ENCODE assay signal across 8 cellular contexts in the genomic region with DNA sequence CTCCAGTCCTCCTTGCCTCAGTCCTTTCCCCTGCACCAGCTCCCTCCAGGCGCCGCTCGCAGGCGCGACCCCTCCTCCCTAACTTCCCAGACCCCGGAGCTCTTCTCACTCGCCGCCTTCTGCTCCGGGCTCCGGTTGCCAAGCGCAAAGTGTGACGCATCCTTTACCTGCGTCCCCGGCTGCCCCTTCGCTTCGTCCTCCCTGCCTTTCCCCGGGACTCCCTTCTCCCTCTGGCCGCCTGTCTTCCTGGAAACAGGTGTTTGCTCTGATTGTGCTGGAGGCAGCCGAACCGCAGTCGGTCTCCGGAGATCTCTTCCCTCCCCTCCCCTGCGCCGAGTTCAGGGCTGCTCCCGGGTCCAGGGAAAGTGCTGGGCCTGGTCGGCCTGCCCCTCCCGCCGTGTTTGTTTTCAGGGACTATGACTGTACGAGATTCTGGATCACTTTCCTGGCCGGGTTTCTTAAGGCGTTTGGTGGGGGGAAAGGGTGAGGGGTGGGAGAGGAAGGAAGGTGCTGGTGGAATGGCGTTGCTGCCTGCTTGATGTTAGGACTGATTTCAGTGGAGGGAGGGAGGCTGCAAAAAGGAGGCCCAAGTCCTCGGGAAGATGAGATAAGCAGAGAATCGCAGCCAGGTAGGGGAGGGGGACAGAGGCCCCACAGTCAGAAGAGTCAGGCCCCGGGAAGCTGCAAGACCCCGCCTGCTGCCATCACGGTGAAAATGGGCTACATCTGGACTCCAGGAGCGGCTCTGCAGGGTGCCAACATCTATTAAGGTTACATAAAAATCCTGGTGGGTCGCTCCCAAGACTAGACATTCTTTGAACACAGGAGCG. TPM values are rescaled to one million over a fixed set of nuclear protein-coding genes. Genes with fewer than 3 reads are reported as not detected.
DNase-seq lines count a peak whose midpoint lies in the region; ATAC-seq and TF ChIP-seq lines count a peak whose summit lies in the region.

No MANE protein-coding gene starts in this region.

- H3K9ac ChIP-seq in SK-N-MC (ENCODE audit: insufficient read length), result no peak overlapping the region

- intact Hi-C loops in activated naive CD4-positive, alpha-beta T cell treated with anti-CD3 and anti-CD28 coated beads for 36 hours (cut with micrococcal nuclease), result no loop called here
- intact Hi-C loops in psoas muscle (cut with DNase I), result loop anchor here in 1 of 2 donors (10.0 kb wide), 1 partner anchor 195 kb away; no protein-coding TSS in a partner anchor

- no peaks in the 10 kb centered on the region for H3K36me3 ChIP-seq in SK-N-MC (ENCODE audit: insufficient read depth, low read length)
- H3K36me3 ChIP-seq in psoas muscle (ENCODE audit: insufficient read depth in 1 of 2, low read depth in 1 of 2), result no peaks in the 10 kb centered on the region

- peaks cover 7% of the 10 kb centered on the region for H3K4me1 Mint-ChIP-seq in activated naive CD4-positive, alpha-beta T cell treated with anti-CD3 and anti-CD28 coated beads for 36 hours (ENCODE audit: low read depth)

- TF ChIP-seq CTCF in foreskin keratinocyte (conservative IDR thresholded peaks at IDR 0.05), result no peak
- no peak for TF ChIP-seq CTCF in psoas muscle (IDR thresholded peaks at IDR 0.05)

- H3K27ac Mint-ChIP-seq in activated naive CD4-positive, alpha-beta T cell treated with anti-CD3 and anti-CD28 coated beads for 36 hours, result no peak overlapping the region
- H3K27ac Mint-ChIP-seq in activated naive CD4-positive, alpha-beta T cell treated with anti-CD3 and anti-CD28 coated beads, Interleukin-2, amount 50 U/mL, for 72 hours, result no peak overlapping the region

- H3K36me3 Mint-ChIP-seq in activated naive CD4-positive, alpha-beta T cell treated with anti-CD3 and anti-CD28 coated beads for 36 hours (ENCODE audit: low read depth), result no peaks in the 10 kb centered on the region
- peaks cover 0 to 4% of the 10 kb centered on the region in 2 donors for H3K36me3 Mint-ChIP-seq in activated naive CD4-positive, alpha-beta T cell treated with anti-CD3 and anti-CD28 coated beads, Interleukin-2, amount 50 U/mL, for 72 hours

- 7 to 9% (median 9%) methylated on average over 29 to 40 of the region's 40 CpGs for WGBS in psoas muscle, 3 donors

- H3K4me1 ChIP-seq in foreskin keratinocyte (no peaks in the 10 kb centered on the region), psoas muscle (no peaks in the 10 kb centered on the region)

- no peak overlapping the region for H3K27ac ChIP-seq in SK-N-MC
- no peak overlapping the region for H3K27ac ChIP-seq in foreskin keratinocyte
- H3K27ac ChIP-seq in psoas muscle, result no peak overlapping the region

- no peaks in the 10 kb centered on the region for H3K9me3 Mint-ChIP-seq in activated naive CD4-positive, alpha-beta T cell treated with anti-CD3 and anti-CD28 coated beads for 36 hours
- peaks cover 0 to 4% of the 10 kb centered on the region in 2 donors for H3K9me3 Mint-ChIP-seq in activated naive CD4-positive, alpha-beta T cell treated with anti-CD3 and anti-CD28 coated beads, Interleukin-2, amount 50 U/mL, for 72 hours

- peak overlapping the region; percentile 68 for H3K4me3 Mint-ChIP-seq in activated naive CD4-positive, alpha-beta T cell treated with anti-CD3 and anti-CD28 coated beads for 36 hours

- no peak for ATAC-seq in activated naive CD4-positive, alpha-beta T cell treated with anti-CD3 and anti-CD28 coated beads, Interleukin-2, amount 50 U/mL, for 72 hours
- peak; percentile 62 for ATAC-seq in foreskin keratinocyte
- ATAC-seq in psoas muscle, result peak in 3 of 4 donors; percentile 18 to 39 (median 28)
- ATAC-seq in GM18519 (IDR thresholded peaks at IDR 0.05; ENCODE audit: low FRiP score, unreplicated experiment), result no peak

- H3K27me3 ChIP-seq in foreskin keratinocyte (peaks cover 4% of the 10 kb centered on the region), psoas muscle (ENCODE audit: insufficient read depth in 3 of 3, low read length in 2 of 3) (peaks cover under 1 to 15% (median 4%) of the 10 kb centered on the region in 3 donors)

- peaks cover 41% of the 10 kb centered on the region for H3K27me3 Mint-ChIP-seq in activated naive CD4-positive, alpha-beta T cell treated with anti-CD3 and anti-CD28 coated beads for 36 hours (ENCODE audit: low read depth)

- CTCF ChIA-PET in activated naive CD4-positive, alpha-beta T cell treated with anti-CD3 and anti-CD28 coated beads for 36 hours (lab: Charles Lee), result interaction anchor here (0.6 to 1.0 kb wide), 2 partner anchors 9 to 107 kb away, joined by 3 read pairs; no protein-coding TSS in a partner anchor

- no peaks in the 10 kb centered on the region for H3K9me3 ChIP-seq in SK-N-MC (ENCODE audit: low read depth, low read length)
- H3K9me3 ChIP-seq in psoas muscle, result no peaks in the 10 kb centered on the region

- peak; percentile 3 for DNase-seq in activated naive CD4-positive, alpha-beta T cell treated with anti-CD3 and anti-CD28 coated beads for 36 hours
- no peak for DNase-seq in activated naive CD4-positive, alpha-beta T cell treated with anti-CD3 and anti-CD28 coated beads, Interleukin-2, amount 50 U/mL, for 72 hours (ENCODE audit: low spot score in 2 of 2)
- DNase-seq in SK-N-MC (ENCODE audit: low read depth, low spot score), result no peak
- no peak for DNase-seq in foreskin keratinocyte
- no peak for DNase-seq in psoas muscle
- DNase-seq in GM19240 (ENCODE audit: insufficient read length, low spot score), result no peak
- DNase-seq in DMS53 treated with DMSO at 0.1 percent for 48 hours (lab: John Stamatoyannopoulos, UW; ENCODE audit: unreplicated experiment), result no peak

- H3K4me3 ChIP-seq in SK-N-MC, result peak overlapping the region; percentile 78
- peak overlapping the region; percentile 76 for H3K4me3 ChIP-seq in psoas muscle

RNA-seq across cellular contexts. Expression of a gene that starts 0.9 kb away (rescaled TPM):
- total RNA-seq in activated naive CD4-positive, alpha-beta T cell treated with anti-CD3 and anti-CD28 coated beads for 36 hours, result under 1 TPM in 1 of 2 experiments, not detected in 1; 0.12 TPM
- under 1 TPM in 1 of 2 donors, not detected in 1; 0.21 TPM for total RNA-seq in activated naive CD4-positive, alpha-beta T cell treated with anti-CD3 and anti-CD28 coated beads, Interleukin-2, amount 50 U/mL, for 72 hours
- total RNA-seq in foreskin keratinocyte (2.8 and 3.0 TPM in 2 replicates), psoas muscle (1 to 10 TPM; 1.7 to 3.4 (median 2.3) TPM)
- polyA plus RNA-seq in foreskin keratinocyte (1.6 and 1.7 TPM in 2 replicates), psoas muscle (under 1 TPM; 0.59 to 0.99 (median 0.76) TPM)

Comparison
In these comparisons a context has a peak if more than half of its experiments do, and no peak if none do; other contexts are left out.
1. ATAC-seq: peak in foreskin keratinocyte (single experiment) and psoas muscle (3 of 4); none in activated naive CD4-positive, alpha-beta T cell treated with anti-CD3 and anti-CD28 coated beads, Interleukin-2, amount 50 U/mL, for 72 hours (0 of 2) and GM18519 (single experiment).